9 cellular contexts compared by ENCODE assay signal in genomic region chr2:121479882-121480522, GRCh38. TPM values are rescaled to one million over a fixed set of nuclear protein-coding genes. Genes with fewer than 3 reads are reported as not detected.
DNase-seq lines count a peak whose midpoint lies in the region; ATAC-seq, FAIRE-seq and TF ChIP-seq lines count a peak whose summit lies in the region.
"Had no signal": no experiment of that assay in that cellular context is flagged by ENCODE, and none has a peak within 500 bp of the region (broad histone marks: within the 10 kb centered on the region; RNA-seq: fewer than 3 reads in every experiment).

No MANE protein-coding gene starts in this region.

- intact Hi-C loops in endothelial cell of umbilical vein (cut with micrococcal nuclease): loop anchor here (5.0 kb wide), 1 partner anchor 63 kb away; no protein-coding TSS in a partner anchor

- FAIRE-seq in endothelial cell of umbilical vein (lab: Jason Lieb, UNC): peak; percentile 67

- no peaks in the 10 kb centered on the region for H3K9me3 ChIP-seq in endothelial cell of umbilical vein (replicated peaks; ENCODE audit: control insufficient read depth, insufficient read depth, low read length)

- no peak overlapping the region for H3K9ac ChIP-seq in endothelial cell of umbilical vein (replicated peaks; ENCODE audit: extremely low read depth, insufficient read depth, low read length)

- no TSS peak for BruUV-seq in endothelial cell of umbilical vein (replicated peaks; lab: Mats Ljungman, UMichigan)

- no peak overlapping the region for H3K4me2 ChIP-seq in endothelial cell of umbilical vein (ENCODE audit: insufficient read depth, low read length)

- dilution Hi-C loops in endothelial cell of umbilical vein (cut with MboI; ENCODE audit: extremely low pct_ligation_motif_present, low sequenced_read_pairs): no loop called here

- TF ChIP-seq POLR2A in endothelial cell of umbilical vein (IDR thresholded peaks at IDR 0.05; ENCODE audit: low read depth, low read length): no peak

- ATAC-seq in GM21825 (IDR thresholded peaks at IDR 0.05; ENCODE audit: unreplicated experiment): no peak

- H3K9me1 ChIP-seq in endothelial cell of umbilical vein (replicated peaks; ENCODE audit: control insufficient read depth, extremely low read depth, insufficient read depth, low read length): no peaks in the 10 kb centered on the region

- H3K27me3 ChIP-seq in endothelial cell of umbilical vein (ENCODE audit: control insufficient read depth in 2 of 2, insufficient read depth in 2 of 2, low read length in 2 of 2): no peaks in the 10 kb centered on the region

- POLR2A ChIA-PET in endothelial cell of umbilical vein (lab: Charles Lee): no interaction called here

- H2AFZ ChIP-seq in endothelial cell of umbilical vein (ENCODE audit: low read depth, low read length): no peak overlapping the region

- no peak for DNase-seq in GM10266 (ENCODE audit: extremely low spot score)
- peak; percentile 42 for DNase-seq in NCI-H2227 treated with DMSO at 0.1 percent for 48 hours (lab: John Stamatoyannopoulos, UW)
- peak; percentile 44 for DNase-seq in endothelial cell of umbilical vein (ENCODE audit: low read depth, low spot score)
- DNase-seq in renal cortical epithelial cell (ENCODE audit: low read depth): peak; percentile 86
- no peak for DNase-seq in ureter (ENCODE audit: low spot score)
- DNase-seq in T1000 (lab: John Stamatoyannopoulos, UW): no peak
- DNase-seq in activated naive CD4-positive, alpha-beta T cell treated with anti-CD3 and anti-CD28 coated beads, Interleukin-2, amount 50 U/mL, for 16 hours: no peak
- DNase-seq: stimulated activated naive CD4-positive, alpha-beta T cell treated with Interleukin-2 at 50 U/mL for 16 hours had no signal

- H3K27ac ChIP-seq in endothelial cell of umbilical vein (ENCODE audit: insufficient read depth, low read depth, low read length): no peak overlapping the region

- H3K4me3 ChIP-seq in endothelial cell of umbilical vein (replicated peaks in 1 of 3; ENCODE audit: insufficient read depth in 1 of 3, low read depth in 1 of 3, low read length in 3 of 3): no peak overlapping the region

- H3K79me2 ChIP-seq in endothelial cell of umbilical vein (ENCODE audit: control insufficient read depth, insufficient read depth, low read length): peaks cover 4% of the 10 kb centered on the region

- TF ChIP-seq CTCF in GM10266 (IDR thresholded peaks at IDR 0.05; ENCODE audit: control insufficient read depth, insufficient read depth, low read depth, missing control alignments) (peak; percentile 15), endothelial cell of umbilical vein (IDR thresholded peaks at IDR 0.05; ENCODE audit: extremely low read depth in 1 of 2, insufficient read depth in 1 of 2, low read depth in 1 of 2, low read length in 2 of 2) (peak in 1 of 2 donors; percentile 24)

- H3K4me1 ChIP-seq in endothelial cell of umbilical vein (ENCODE audit: control insufficient read depth, extremely low read depth, insufficient read depth, low read length): no peaks in the 10 kb centered on the region

- peaks cover 4% of the 10 kb centered on the region for H4K20me1 ChIP-seq in endothelial cell of umbilical vein (replicated peaks; ENCODE audit: control insufficient read depth, extremely low read depth, insufficient read depth, low read length)

- H3K36me3 ChIP-seq in endothelial cell of umbilical vein (ENCODE audit: control insufficient read depth in 2 of 2, extremely low read depth in 1 of 2, insufficient read depth in 2 of 2, low read length in 2 of 2): no peaks in the 10 kb centered on the region

- CTCF ChIA-PET in endothelial cell of umbilical vein (lab: Charles Lee): interaction anchor here (0.8 to 1.2 kb wide), 3 partner anchors 10 to 77 kb away, joined by 3 read pairs; no protein-coding TSS in a partner anchor

TF ChIP-seq in endothelial cell of umbilical vein, 7 proteins besides CTCF, POLR2A, EP300 and RAD21:
- TF ChIP-seq MAX (IDR thresholded peaks at IDR 0.05; ENCODE audit: insufficient read depth, insufficient read length) (no peak), EZH2 (IDR thresholded peaks at IDR 0.05; ENCODE audit: borderline replicate concordance, low read depth, low read length, severe bottlenecking) (no peak)

RNA-seq across cellular contexts. Expression of gene RNU4ATAC, which starts 50.7 kb away (rescaled TPM):
- total RNA-seq in endothelial cell of umbilical vein (not detected in 2 replicates), renal cortical epithelial cell (under 0.01 TPM in 1 of 2 replicates, not detected in the other), ureter (not detected)
- not detected in 2 replicates for polyA plus RNA-seq in endothelial cell of umbilical vein
- polyA plus RNA-seq in endothelial cell of umbilical vein (2011; cell fraction: cytosol; rRNA removed): not detected in 2 replicates
- not detected in 2 replicates for polyA plus RNA-seq in endothelial cell of umbilical vein (2011; cell fraction: nucleus; rRNA removed)
- polyA plus RNA-seq in endothelial cell of umbilical vein (2012): not detected in 2 replicates
- under 0.01 TPM in 2 replicates for polyA minus RNA-seq in endothelial cell of umbilical vein
- 8,857 TPM for polyA minus RNA-seq in endothelial cell of umbilical vein (2011; cell fraction: cytosol; rRNA and poly(A)+ RNA removed)
- polyA minus RNA-seq in endothelial cell of umbilical vein (2011; cell fraction: nucleus; rRNA and poly(A)+ RNA removed): under 0.01 TPM in 2 replicates

Comparison
In these comparisons a context has a peak if more than half of its experiments do, and no peak if none do; other contexts are left out.
1. DNase-seq: peak in NCI-H2227 treated with DMSO at 0.1 percent for 48 hours (single experiment), endothelial cell of umbilical vein (single experiment) and renal cortical epithelial cell (single experiment); none in GM10266 (single experiment), ureter (single experiment), T1000 (single experiment) and activated naive CD4-positive, alpha-beta T cell treated with anti-CD3 and anti-CD28 coated beads, Interleukin-2, amount 50 U/mL, for 16 hours (single experiment).